8 cellular contexts compared by ENCODE assay signal in genomic region chr1:41662061-41662655, GRCh38.
A peak's percentile ranks its signal among the peaks of the same experiment; 100 is the strongest.
DNase-seq lines count a peak whose midpoint lies in the region; ATAC-seq and TF ChIP-seq lines count a peak whose summit lies in the region.

No MANE protein-coding gene starts in this region.

- TF ChIP-seq CTCF in colonic mucosa (IDR thresholded peaks at IDR 0.05) (no peak), liver (IDR thresholded peaks at IDR 0.05; ENCODE audit: low read depth, low read length, missing input control) (no peak)

- H3K4me1 ChIP-seq in colonic mucosa (peaks cover 3% of the 10 kb centered on the region), liver (ENCODE audit: control insufficient read depth in 4 of 4, insufficient read depth in 4 of 4, low read length in 3 of 4) (peaks cover 12 to 29% (median 17%) of the 10 kb centered on the region in 4 donors)

- DNase-seq in EL (peak; percentile 84), LoVo (ENCODE audit: low spot score) (peak; percentile 49), colonic mucosa (peak; percentile 46), HuH-7 (ENCODE audit: low spot score) (no peak)
- DNase-seq in activated CD4-positive, alpha-beta T cell treated with anti-CD3 and anti-CD28 coated beads for 24 hours (ENCODE audit: low read depth in 2 of 2) = peak; percentile 57 to 68
- peak; percentile 57 to 81 (median 60) for DNase-seq in stimulated activated CD4-positive, alpha-beta T cell treated with anti-CD3 and anti-CD28 coated beads, TNF-alpha, amount 100 ng/mL, for 24 hours (ENCODE audit: low read depth in 3 of 3)

- H3K4me3 ChIP-seq in colonic mucosa (peak overlapping the region; percentile 48), liver (ENCODE audit: low read depth in 1 of 3, low read length in 3 of 3) (peak overlapping the region; percentile 59 to 64 (median 62))

- peak; percentile 53 for ATAC-seq in GM21717 (IDR thresholded peaks at IDR 0.05; ENCODE audit: unreplicated experiment)

- H3K9me3 ChIP-seq in colonic mucosa = no peaks in the 10 kb centered on the region
- no peaks in the 10 kb centered on the region for H3K9me3 ChIP-seq in liver (ENCODE audit: control insufficient read depth in 4 of 4, low read length in 3 of 4)

- peak overlapping the region; percentile 73 for H3K27ac ChIP-seq in colonic mucosa
- H3K27ac ChIP-seq in liver (ENCODE audit: low read depth in 1 of 2, low read length in 2 of 2) = peak overlapping the region; percentile 25 to 45

- no peaks in the 10 kb centered on the region for H3K27me3 ChIP-seq in colonic mucosa
- H3K27me3 ChIP-seq in liver (ENCODE audit: control insufficient read depth in 4 of 4, insufficient read depth in 4 of 4, low read length in 3 of 4) = no peaks in the 10 kb centered on the region

- no peak for TF ChIP-seq RAD21 in liver (IDR thresholded peaks at IDR 0.05)

- intact Hi-C loops in colonic mucosa (cut with DNase I) = no loop called here

- H3K36me3 ChIP-seq in colonic mucosa (no peaks in the 10 kb centered on the region), liver (ENCODE audit: control insufficient read depth in 4 of 4, insufficient read depth in 3 of 4, low read depth in 1 of 4, low read length in 3 of 4) (no peaks in the 10 kb centered on the region)

- WGBS in liver = 2% methylated on average over 91 of the region's 91 CpGs

- H3K9ac ChIP-seq in colonic mucosa (ENCODE audit: low read depth in 2 of 2, low read length in 2 of 2) (peak overlapping the region in 1 of 2 donors; percentile 81), liver (ENCODE audit: low read depth in 1 of 2, low read length in 2 of 2) (no peak overlapping the region)

TF ChIP-seq in liver, 16 proteins besides CTCF, POLR2A, EP300 and RAD21:
- TF ChIP-seq JUND (IDR thresholded peaks at IDR 0.05) (no peak), REST (IDR thresholded peaks at IDR 0.05) (no peak), YY1 (IDR thresholded peaks at IDR 0.05) (no peak), SP1 (IDR thresholded peaks at IDR 0.05) (no peak), FOXA2 (IDR thresholded peaks at IDR 0.05) (no peak), HNF4A (conservative IDR thresholded peaks at IDR 0.05) (no peak), TAF1 (conservative IDR thresholded peaks at IDR 0.05) (no peak), HNF4G (IDR thresholded peaks at IDR 0.05) (no peak)
- TF ChIP-seq, protein P1, sequence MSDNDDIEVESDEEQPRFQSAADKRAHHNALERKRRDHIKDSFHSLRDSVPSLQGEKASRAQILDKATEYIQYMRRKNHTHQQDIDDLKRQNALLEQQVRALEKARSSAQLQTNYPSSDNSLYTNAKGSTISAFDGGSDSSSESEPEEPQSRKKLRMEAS (IDR thresholded peaks at IDR 0.05) = no peak
- TF ChIP-seq, protein P2, sequence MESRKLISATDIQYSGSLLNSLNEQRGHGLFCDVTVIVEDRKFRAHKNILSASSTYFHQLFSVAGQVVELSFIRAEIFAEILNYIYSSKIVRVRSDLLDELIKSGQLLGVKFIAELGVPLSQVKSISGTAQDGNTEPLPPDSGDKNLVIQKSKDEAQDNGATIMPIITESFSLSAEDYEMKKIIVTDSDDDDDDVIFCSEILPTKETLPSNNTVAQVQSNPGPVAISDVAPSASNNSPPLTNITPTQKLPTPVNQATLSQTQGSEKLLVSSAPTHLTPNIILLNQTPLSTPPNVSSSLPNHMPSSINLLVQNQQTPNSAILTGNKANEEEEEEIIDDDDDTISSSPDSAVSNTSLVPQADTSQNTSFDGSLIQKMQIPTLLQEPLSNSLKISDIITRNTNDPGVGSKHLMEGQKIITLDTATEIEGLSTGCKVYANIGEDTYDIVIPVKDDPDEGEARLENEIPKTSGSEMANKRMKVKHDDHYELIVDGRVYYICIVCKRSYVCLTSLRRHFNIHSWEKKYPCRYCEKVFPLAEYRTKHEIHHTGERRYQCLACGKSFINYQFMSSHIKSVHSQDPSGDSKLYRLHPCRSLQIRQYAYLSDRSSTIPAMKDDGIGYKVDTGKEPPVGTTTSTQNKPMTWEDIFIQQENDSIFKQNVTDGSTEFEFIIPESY (IDR thresholded peaks at IDR 0.05) = no peak
